ENCODE assay signal across 8 cellular contexts in the genomic region with DNA sequence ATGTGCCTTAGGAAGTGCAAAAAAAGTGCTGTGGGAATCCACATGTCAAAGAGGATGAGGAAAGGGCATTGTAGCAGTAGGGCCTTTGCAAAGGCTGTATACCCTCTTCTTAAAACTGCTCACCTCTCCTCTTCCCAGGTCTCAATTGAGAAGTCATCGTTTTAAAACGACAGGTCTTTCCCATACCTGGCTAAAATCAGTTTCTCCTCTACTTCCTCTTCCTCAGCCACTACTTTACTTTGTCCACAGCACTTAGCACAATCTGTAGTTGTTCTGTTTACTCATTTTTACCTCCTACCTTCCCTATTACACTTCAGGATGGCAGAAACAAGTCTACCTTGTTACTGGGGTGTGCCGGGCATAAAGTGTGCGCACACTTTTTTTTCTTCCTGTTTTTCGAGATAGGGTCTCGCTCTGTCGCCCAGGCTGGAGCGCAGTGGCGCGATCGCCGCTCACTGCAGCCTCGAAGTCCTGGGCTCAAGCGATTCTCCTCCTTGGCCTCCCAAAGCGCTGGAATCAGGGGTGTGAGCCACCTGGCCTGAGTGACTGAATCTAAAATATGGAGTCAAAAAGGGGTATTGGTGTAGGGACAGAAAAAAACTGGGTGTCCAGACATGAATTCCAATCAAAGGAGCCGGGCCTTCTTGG. TPM values are rescaled to one million over a fixed set of nuclear protein-coding genes. Genes with fewer than 3 reads are reported as not detected.
DNase-seq lines count a peak whose midpoint lies in the region; ATAC-seq and TF ChIP-seq lines count a peak whose summit lies in the region.

No MANE protein-coding gene starts in this region.

- intact Hi-C loops in activated B cell treated with CpG ODN at 0.5 μM for 24 hours (cut with micrococcal nuclease) (loop anchor here (1.0 to 10.0 kb wide), 7 partner anchors 9 to 1064 kb away; a partner anchor contains a TSS), heart right ventricle (cut with DNase I) (loop anchor here in 6 of 10 donors (5.0 to 10.0 kb wide), 7 partner anchors 71 to 791 kb away; a partner anchor contains a TSS), sciatic nerve (cut with DNase I) (no loop called here)

- peaks cover 4% of the 10 kb centered on the region for H3K36me3 Mint-ChIP-seq in activated T-cell treated with anti-CD3 and anti-CD28 coated beads, Interleukin-2, amount 50 U/mL, for 24 hours (ENCODE audit: low read depth)
- H3K36me3 Mint-ChIP-seq in activated B cell treated with CpG ODN at 0.5 μM for 24 hours (ENCODE audit: low read depth), result peaks cover 2% of the 10 kb centered on the region

- no peaks in the 10 kb centered on the region for H3K27me3 ChIP-seq in heart right ventricle
- peaks cover 4% of the 10 kb centered on the region for H3K27me3 ChIP-seq in skeletal muscle satellite cell (ENCODE audit: control insufficient read depth, insufficient read depth, low read length)

- peak overlapping the region; percentile 86 for H3K4me3 Mint-ChIP-seq in activated T-cell treated with anti-CD3 and anti-CD28 coated beads, Interleukin-2, amount 50 U/mL, for 24 hours
- H3K4me3 Mint-ChIP-seq in activated B cell treated with CpG ODN at 0.5 μM for 24 hours, result peak overlapping the region; percentile 92

- TF ChIP-seq CTCF in activated B cell treated with CpG ODN at 0.5 μM for 24 hours (IDR thresholded peaks at IDR 0.05) (no peak), heart right ventricle (IDR thresholded peaks at IDR 0.05) (no peak)

- peak overlapping the region; percentile 89 for H3K9ac ChIP-seq in skeletal muscle satellite cell (ENCODE audit: low read depth, low read length)

- H3K9me3 ChIP-seq in heart right ventricle, result no peaks in the 10 kb centered on the region
- H3K9me3 ChIP-seq in skeletal muscle satellite cell (replicated peaks; ENCODE audit: low read length), result no peaks in the 10 kb centered on the region

- H3K9me3 Mint-ChIP-seq in activated T-cell treated with anti-CD3 and anti-CD28 coated beads, Interleukin-2, amount 50 U/mL, for 24 hours, result no peaks in the 10 kb centered on the region
- no peaks in the 10 kb centered on the region for H3K9me3 Mint-ChIP-seq in activated B cell treated with CpG ODN at 0.5 μM for 24 hours

- H3K27ac ChIP-seq in heart right ventricle, result peak overlapping the region; percentile 89 to 98 (median 96)

- peak; percentile 9 for ATAC-seq in HG03135 (IDR thresholded peaks at IDR 0.05; ENCODE audit: unreplicated experiment)
- peak; percentile 44 for ATAC-seq in activated B cell treated with CpG ODN at 0.5 μM for 24 hours (ENCODE audit: low read depth)
- peak in 3 of 8 donors; percentile 0 to 2 (median 1) for ATAC-seq in heart right ventricle
- no peak for ATAC-seq in sciatic nerve

- no peak for DNase-seq in activated T-cell treated with anti-CD3 and anti-CD28 coated beads, Interleukin-2, amount 50 U/mL, for 24 hours
- DNase-seq in activated T-cell treated with anti-CD3 and anti-CD28 coated beads for 4 hours, result no peak
- DNase-seq in activated B cell treated with CpG ODN at 0.5 μM for 24 hours, result no peak
- DNase-seq in heart right ventricle, result no peak
- no peak for DNase-seq in sciatic nerve (ENCODE audit: low spot score)
- DNase-seq in A172 (ENCODE audit: low spot score), result no peak

- H3K27ac Mint-ChIP-seq in activated T-cell treated with anti-CD3 and anti-CD28 coated beads, Interleukin-2, amount 50 U/mL, for 24 hours, result peak overlapping the region; percentile 99
- peak overlapping the region; percentile 93 for H3K27ac Mint-ChIP-seq in activated B cell treated with CpG ODN at 0.5 μM for 24 hours

- H3K36me3 ChIP-seq in heart right ventricle (no peaks in the 10 kb centered on the region), skeletal muscle satellite cell (ENCODE audit: insufficient read depth, low read length) (no peaks in the 10 kb centered on the region)

- no peaks in the 10 kb centered on the region for H3K27me3 Mint-ChIP-seq in activated T-cell treated with anti-CD3 and anti-CD28 coated beads, Interleukin-2, amount 50 U/mL, for 24 hours
- H3K27me3 Mint-ChIP-seq in activated B cell treated with CpG ODN at 0.5 μM for 24 hours, result no peaks in the 10 kb centered on the region

- H3K4me1 ChIP-seq in heart right ventricle, result peaks cover 4 to 23% (median 14%) of the 10 kb centered on the region in 9 donors
- H3K4me1 ChIP-seq in skeletal muscle satellite cell (ENCODE audit: control insufficient read depth, insufficient read depth, low read length), result peaks cover 34% of the 10 kb centered on the region

- CTCF ChIA-PET in activated B cell treated with CpG ODN at 0.5 μM for 24 hours (lab: Charles Lee), result interaction anchor here (1.0 to 2.1 kb wide), 4 partner anchors 29 to 186 kb away, joined by 3 to 7 read pairs (median 5); no protein-coding TSS in a partner anchor

- H3K4me1 Mint-ChIP-seq in activated T-cell treated with anti-CD3 and anti-CD28 coated beads, Interleukin-2, amount 50 U/mL, for 24 hours (ENCODE audit: low read depth), result peaks cover 42% of the 10 kb centered on the region
- peaks cover 59% of the 10 kb centered on the region for H3K4me1 Mint-ChIP-seq in activated B cell treated with CpG ODN at 0.5 μM for 24 hours

- H3K4me3 ChIP-seq in heart right ventricle (peak overlapping the region; percentile 48 to 89 (median 70)), skeletal muscle satellite cell (ENCODE audit: low read length) (peak overlapping the region; percentile 72)

- POLR2A ChIA-PET in activated B cell treated with CpG ODN at 0.5 μM for 24 hours (lab: Charles Lee), result interaction anchor here (0.9 to 2.7 kb wide), 17 partner anchors 10 to 186 kb away, joined by 3 to 62 read pairs (median 8); a partner anchor contains a TSS

- H3K4me2 ChIP-seq in skeletal muscle satellite cell (ENCODE audit: low read length), result peak overlapping the region; percentile 90

- 15 to 18% methylated on average over 16 of the region's 16 CpGs for WGBS in heart right ventricle, 2 donors

RNA-seq across cellular contexts. Expression of a gene that starts 9.8 kb away (rescaled TPM):
- total RNA-seq in activated B cell treated with CpG ODN at 0.5 μM for 24 hours (109 and 127 TPM in 2 replicates), heart right ventricle (10 to 100 TPM; 16.9 to 48.1 (median 29.7) TPM), sciatic nerve (115 TPM)
- 10 to 100 TPM; 17.1 to 39.0 TPM for polyA plus RNA-seq in heart right ventricle
- 51.8 and 57.8 TPM in 2 replicates for total RNA-seq in skeletal muscle satellite cell (2012; rRNA removed)
- total RNA-seq in A172 (2014; rRNA removed; shearing (Covaris generic)), result 57.3 and 74.4 TPM in 2 replicates
